ENCODE assay signal across 11 cellular contexts in genomic region chr6:27679968-27680694, GRCh38.
DNase-seq lines count a peak whose midpoint lies in the region; ATAC-seq and TF ChIP-seq lines count a peak whose summit lies in the region.
"Had no signal": no experiment of that assay in that cellular context is flagged by ENCODE, and none has a peak within 500 bp of the region (broad histone marks: within the 10 kb centered on the region; RNA-seq: fewer than 3 reads in every experiment).

No MANE protein-coding gene starts in this region.

- no peaks in the 10 kb centered on the region for H3K4me1 ChIP-seq in cardiac muscle cell (ENCODE audit: low read depth)
- no peaks in the 10 kb centered on the region for H3K4me1 ChIP-seq in left ventricle myocardium inferior
- no peaks in the 10 kb centered on the region for H3K4me1 ChIP-seq in iPS DF 6.9 (ENCODE audit: control insufficient read depth, insufficient read depth, low read length)
- H3K4me1 ChIP-seq: SJSA1 had no signal

- DNase-seq in cardiac muscle cell (ENCODE audit: low read depth in 1 of 2, low spot score in 1 of 2), result no peak
- no peak for DNase-seq in left ventricle myocardium inferior
- no peak for DNase-seq in activated T-helper 2 cell treated with anti-CD3 and anti-CD28 coated beads, Interferon-gamma antibody, Interleukin-2, Interleukin-4, amounts not matched to agents 10 μg/mL and 5 μg/mL and 100 μg/mL, durations not matched to agents 14 hours and 24 hours and 36 hours (ENCODE audit: low spot score)
- no peak for DNase-seq in iPS DF 6.9 (ENCODE audit: low read depth, low spot score)
- no peak for DNase-seq in stimulated activated naive B cell treated with anti-CD40 and anti-IgM and Interleukin-4, amounts not matched to agents 10 μg/mL and 1 μg/mL and 100 μg/mL, for 72 hours
- no peak for DNase-seq in iPS-NIHi7 (ENCODE audit: extremely low spot score)
- no peak for DNase-seq in GM13977 (ENCODE audit: low spot score)
- DNase-seq: AML-193, NCI-H510A had no signal

- H3K4me1 Mint-ChIP-seq in activated T-helper 2 cell treated with anti-CD3 and anti-CD28 coated beads, Interferon-gamma antibody, Interleukin-2, Interleukin-4, amounts not matched to agents 10 μg/mL and 5 μg/mL and 100 μg/mL, durations not matched to agents 14 hours and 24 hours and 36 hours (ENCODE audit: low read depth), result peaks cover 15% of the 10 kb centered on the region
- H3K4me1 Mint-ChIP-seq in stimulated activated naive B cell treated with anti-CD40 and anti-IgM and Interleukin-4, amounts not matched to agents 10 μg/mL and 1 μg/mL and 100 μg/mL, for 72 hours, result peaks cover 10 to 16% of the 10 kb centered on the region in 2 donors

- H3K9me3 ChIP-seq in cardiac muscle cell (ENCODE audit: low read depth) (no peaks in the 10 kb centered on the region), left ventricle myocardium inferior (replicated peaks) (peaks cover 10% of the 10 kb centered on the region), iPS DF 6.9 (ENCODE audit: control insufficient read depth, insufficient read depth, low read length) (no peaks in the 10 kb centered on the region)

- H3K4me3 Mint-ChIP-seq in activated T-helper 2 cell treated with anti-CD3 and anti-CD28 coated beads, Interferon-gamma antibody, Interleukin-2, Interleukin-4, amounts not matched to agents 10 μg/mL and 5 μg/mL and 100 μg/mL, durations not matched to agents 14 hours and 24 hours and 36 hours (ENCODE audit: low read depth), result peak overlapping the region; percentile 30
- H3K4me3 Mint-ChIP-seq in stimulated activated naive B cell treated with anti-CD40 and anti-IgM and Interleukin-4, amounts not matched to agents 10 μg/mL and 1 μg/mL and 100 μg/mL, for 72 hours, result peak overlapping the region; percentile 8 to 50

- H3K27ac ChIP-seq in cardiac muscle cell (no peak overlapping the region), left ventricle myocardium inferior (replicated peaks) (no peak overlapping the region), iPS DF 6.9 (ENCODE audit: low read length) (no peak overlapping the region)
- H3K27ac ChIP-seq: SJSA1 had no signal

- 100% methylated on average over 4 of the region's 47 CpGs for WGBS in iPS DF 6.9 (ENCODE audit: insufficient coverage, insufficient read length)

- no peak for ATAC-seq in stimulated activated naive B cell treated with anti-CD40 and anti-IgM and Interleukin-4, amounts not matched to agents 10 μg/mL and 1 μg/mL and 100 μg/mL, for 72 hours (replicated peaks)
- ATAC-seq in HG03457 (IDR thresholded peaks at IDR 0.05; ENCODE audit: unreplicated experiment), result no peak

- peak overlapping the region; percentile 22 for H3K4me3 ChIP-seq in cardiac muscle cell
- no peak overlapping the region for H3K4me3 ChIP-seq in left ventricle myocardium inferior
- peak overlapping the region; percentile 79; the same call in 1 of the 2 replicates for H3K4me3 ChIP-seq in iPS DF 6.9 (ENCODE audit: low read length)
- H3K4me3 ChIP-seq: SJSA1 had no signal

- in situ Hi-C loops in GM13977 (cut with MboI; ENCODE audit: low pct_unique_long_range_greater_than_20kb, low sequenced_read_pairs, unreplicated experiment), result no loop called here

- H3K27ac Mint-ChIP-seq in activated T-helper 2 cell treated with anti-CD3 and anti-CD28 coated beads, Interferon-gamma antibody, Interleukin-2, Interleukin-4, amounts not matched to agents 10 μg/mL and 5 μg/mL and 100 μg/mL, durations not matched to agents 14 hours and 24 hours and 36 hours, result no peak overlapping the region
- peak overlapping the region; percentile 87 for H3K27ac Mint-ChIP-seq in stimulated activated naive B cell treated with anti-CD40 and anti-IgM and Interleukin-4, amounts not matched to agents 10 μg/mL and 1 μg/mL and 100 μg/mL, for 72 hours

- intact Hi-C loops in left ventricle myocardium inferior (cut with micrococcal nuclease), result no loop called here
- intact Hi-C loops in activated T-helper 2 cell treated with anti-CD3 and anti-CD28 coated beads, Interferon-gamma antibody, Interleukin-2, Interleukin-4, amounts not matched to agents 10 μg/mL and 5 μg/mL and 100 μg/mL, durations not matched to agents 14 hours and 24 hours and 36 hours (cut with micrococcal nuclease), result loop anchor here (1.0 to 10.0 kb wide), 4 partner anchors 11 to 1135 kb away; a partner anchor contains a TSS

- H3K27me3 ChIP-seq in cardiac muscle cell (peaks cover 61% of the 10 kb centered on the region), left ventricle myocardium inferior (ENCODE audit: low read depth) (peaks cover 87% of the 10 kb centered on the region), iPS DF 6.9 (ENCODE audit: control insufficient read depth, insufficient read depth, low read length) (peaks cover 9% of the 10 kb centered on the region; the same call in 1 of the 2 replicates)
- H3K27me3 ChIP-seq: SJSA1 had no signal

- peaks cover 7% of the 10 kb centered on the region for H3K36me3 Mint-ChIP-seq in activated T-helper 2 cell treated with anti-CD3 and anti-CD28 coated beads, Interferon-gamma antibody, Interleukin-2, Interleukin-4, amounts not matched to agents 10 μg/mL and 5 μg/mL and 100 μg/mL, durations not matched to agents 14 hours and 24 hours and 36 hours (ENCODE audit: low read depth)
- H3K36me3 Mint-ChIP-seq in stimulated activated naive B cell treated with anti-CD40 and anti-IgM and Interleukin-4, amounts not matched to agents 10 μg/mL and 1 μg/mL and 100 μg/mL, for 72 hours, result peaks cover 6 to 9% of the 10 kb centered on the region in 2 donors

- peaks cover 62% of the 10 kb centered on the region for H3K27me3 Mint-ChIP-seq in activated T-helper 2 cell treated with anti-CD3 and anti-CD28 coated beads, Interferon-gamma antibody, Interleukin-2, Interleukin-4, amounts not matched to agents 10 μg/mL and 5 μg/mL and 100 μg/mL, durations not matched to agents 14 hours and 24 hours and 36 hours (ENCODE audit: low read depth)
- peaks cover 47 to 69% of the 10 kb centered on the region in 2 donors for H3K27me3 Mint-ChIP-seq in stimulated activated naive B cell treated with anti-CD40 and anti-IgM and Interleukin-4, amounts not matched to agents 10 μg/mL and 1 μg/mL and 100 μg/mL, for 72 hours

- peaks cover 18% of the 10 kb centered on the region for H3K9me3 Mint-ChIP-seq in activated T-helper 2 cell treated with anti-CD3 and anti-CD28 coated beads, Interferon-gamma antibody, Interleukin-2, Interleukin-4, amounts not matched to agents 10 μg/mL and 5 μg/mL and 100 μg/mL, durations not matched to agents 14 hours and 24 hours and 36 hours
- peaks cover 0 to 3% of the 10 kb centered on the region in 2 donors for H3K9me3 Mint-ChIP-seq in stimulated activated naive B cell treated with anti-CD40 and anti-IgM and Interleukin-4, amounts not matched to agents 10 μg/mL and 1 μg/mL and 100 μg/mL, for 72 hours

- no peak for TF ChIP-seq CTCF in cardiac muscle cell (IDR thresholded peaks at IDR 0.05; ENCODE audit: low read depth, low read length)
- no peak for TF ChIP-seq CTCF in left ventricle myocardium inferior (IDR thresholded peaks at IDR 0.05; ENCODE audit: borderline replicate concordance)
- no peak for TF ChIP-seq CTCF in GM13977 (IDR thresholded peaks at IDR 0.05; ENCODE audit: extremely low read depth, insufficient read depth, missing control alignments)

- H3K36me3 ChIP-seq in cardiac muscle cell (no peaks in the 10 kb centered on the region), left ventricle myocardium inferior (no peaks in the 10 kb centered on the region), iPS DF 6.9 (ENCODE audit: control insufficient read depth, insufficient read depth, low read length) (no peaks in the 10 kb centered on the region)
- H3K36me3 ChIP-seq: SJSA1 had no signal
